In genomic region chr2:44943031-44943692, GRCh38 we compare ENCODE assay signal across 12 cellular contexts. TPM values are rescaled to one million over a fixed set of nuclear protein-coding genes. Genes with fewer than 3 reads are reported as not detected.
A peak's percentile ranks its signal among the peaks of the same experiment; 100 is the strongest.
DNase-seq lines count a peak whose midpoint lies in the region; ATAC-seq and TF ChIP-seq lines count a peak whose summit lies in the region.
"Had no signal": no experiment of that assay in that cellular context is flagged by ENCODE, and none has a peak within 500 bp of the region (broad histone marks: within the 10 kb centered on the region; RNA-seq: fewer than 3 reads in every experiment).

No MANE protein-coding gene starts in this region.

- H2AFZ ChIP-seq in neuron (ENCODE audit: low read depth, low read length) = no peak overlapping the region

- in situ Hi-C loops in HAP-1 (cut with MboI; ENCODE audit: low sequenced_read_pairs) (no loop called here), G401 (cut with HindIII; ENCODE audit: low sequenced_read_pairs) (no loop called here)

- H3K4me3 ChIP-seq in HAP-1 (peak overlapping the region; percentile 78), neuron (ENCODE audit: low read length) (peak overlapping the region; percentile 35)

- H3K36me3 Mint-ChIP-seq in chondrocyte (ENCODE audit: low read depth) = peaks cover 1% of the 10 kb centered on the region

- H3K4me1 ChIP-seq in HAP-1 = peaks cover 31% of the 10 kb centered on the region
- H3K4me1 ChIP-seq in neuron (ENCODE audit: insufficient read depth, low read length) = peaks cover 39% of the 10 kb centered on the region

- H3K4me1 Mint-ChIP-seq in chondrocyte (ENCODE audit: low read depth) = peaks cover 37% of the 10 kb centered on the region

- H3K9me3 ChIP-seq in HAP-1 (no peaks in the 10 kb centered on the region), neuron (ENCODE audit: low read length) (peaks cover 4% of the 10 kb centered on the region)
- H3K9me3 ChIP-seq: tibial artery had no signal

- peak; percentile 30 for DNase-seq in DMS53 (lab: John Stamatoyannopoulos, UW)
- DNase-seq in DMS53 treated with DMSO at 0.1 percent for 48 hours (lab: John Stamatoyannopoulos, UW; ENCODE audit: unreplicated experiment) = no peak
- no peak for DNase-seq in HAP-1 (ENCODE audit: low spot score in 2 of 2)
- peak; percentile 71 for DNase-seq in chondrocyte (ENCODE audit: low spot score)
- no peak for DNase-seq in NCI-H1436 (lab: John Stamatoyannopoulos, UW)
- no peak for DNase-seq in G401 (ENCODE audit: low spot score)
- DNase-seq: NCI-H1930; stimulated activated CD4-positive, alpha-beta T cell treated with anti-CD3 and anti-CD28 coated beads, Interleukin-1b, Interleukin-23, amount 100 ng/mL, for 48 hours; tibial artery had no signal

- H3K4me3 Mint-ChIP-seq in chondrocyte (ENCODE audit: unreplicated experiment) = peak overlapping the region; percentile 6

- TF ChIP-seq CTCF in chondrocyte (IDR thresholded peaks at IDR 0.05) = no peak

- no peak overlapping the region for H3K27ac Mint-ChIP-seq in chondrocyte (ENCODE audit: unreplicated experiment)

- peaks cover 73% of the 10 kb centered on the region for H3K27me3 Mint-ChIP-seq in chondrocyte (ENCODE audit: low read depth)

- ATAC-seq in GM21717 (IDR thresholded peaks at IDR 0.05; ENCODE audit: unreplicated experiment) = no peak

- H3K27me3 ChIP-seq in HAP-1 (ENCODE audit: low read depth) = no peaks in the 10 kb centered on the region
- peaks cover 96% of the 10 kb centered on the region for H3K27me3 ChIP-seq in neuron (ENCODE audit: insufficient read depth, low read length)

- H3K36me3 ChIP-seq in HAP-1 (replicated peaks) (peaks cover 17% of the 10 kb centered on the region), neuron (ENCODE audit: insufficient read depth, low read length) (no peaks in the 10 kb centered on the region)
- H3K36me3 ChIP-seq: tibial artery had no signal

- H3K9me3 Mint-ChIP-seq in chondrocyte (ENCODE audit: low read depth) = no peaks in the 10 kb centered on the region

RNA-seq across cellular contexts. Expression of gene SIX3, which starts 1.7 kb away (rescaled TPM):
- not detected in 3 replicates for total RNA-seq in chondrocyte
- total RNA-seq in G401 (2014; rRNA removed; shearing (Covaris generic)) = not detected in 2 replicates
- total RNA-seq: glomerular endothelial cell had no signal

Comparison
In these comparisons a context has a peak if more than half of its experiments do, and no peak if none do; other contexts are left out.
1. DNase-seq: peak in DMS53 (single experiment) and chondrocyte (single experiment); none in DMS53 treated with DMSO at 0.1 percent for 48 hours (single experiment), HAP-1 (0 of 2), NCI-H1436 (single experiment) and G401 (single experiment).